Comparison of ENCODE assay signal across 25 cellular contexts in the genomic region with DNA sequence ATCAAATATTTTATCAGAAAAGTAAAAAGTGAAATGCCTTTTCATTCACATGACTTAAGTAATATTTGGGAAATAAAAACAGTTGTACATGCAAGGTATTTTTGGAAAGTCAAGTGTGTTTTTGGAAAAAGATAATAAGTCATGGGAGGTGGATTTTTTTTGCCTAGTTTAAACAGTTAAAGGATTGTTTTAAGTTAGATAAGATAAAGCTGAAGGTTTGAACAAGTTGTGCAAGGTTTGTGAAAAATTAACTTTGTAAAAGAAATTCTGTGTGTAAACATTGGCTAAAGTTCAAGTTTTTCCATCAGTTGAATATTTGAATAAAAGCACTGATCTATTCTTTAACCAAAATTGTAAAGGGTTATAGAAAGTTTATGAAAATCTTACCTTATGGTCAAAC.
"Had no signal": no experiment of that assay in that cellular context is flagged by ENCODE, and none has a peak within 500 bp of the region (broad histone marks: within the 10 kb centered on the region; RNA-seq: fewer than 3 reads in every experiment).

No MANE protein-coding gene starts in this region.

- H3K27ac ChIP-seq: hepatocyte, lower lobe of right lung, pancreas, prostate gland, sigmoid colon, spleen, suprapubic skin, thoracic aorta, tibial artery, upper lobe of right lung had no signal

- ATAC-seq: left ventricle myocardium superior; lower lobe of right lung; naive thymus-derived CD8-positive, alpha-beta T cell; pancreas; right cardiac atrium; stimulated activated effector memory CD8-positive, alpha-beta T cell treated with anti-CD3 and anti-CD28 coated beads, Interleukin-12 subunit alpha, Interleukin-12 subunit beta, amount 100 ng/mL, for 72 hours; upper lobe of right lung had no signal

- H3K9me3 ChIP-seq: lower lobe of right lung, pancreas, prostate gland, thoracic aorta, tibial artery had no signal

- H3K36me3 ChIP-seq: lower lobe of right lung, pancreas, prostate gland, sigmoid colon, spleen, suprapubic skin, thoracic aorta, tibial artery, upper lobe of right lung had no signal

- DNase-seq: islet precursor cell; left ventricle myocardium superior; lower lobe of right lung; mammary epithelial cell; mesenchymal stem cell; naive thymus-derived CD8-positive, alpha-beta T cell; nucleus accumbens; pancreas; posterior cingulate gyrus; retina; right cardiac atrium; sigmoid colon; small intestine; spleen; stimulated activated CD4-positive, alpha-beta T cell treated with anti-CD3 and anti-CD28 coated beads, Interleukin-4, amount 100 ng/mL, for 24 hours; stimulated activated naive CD4-positive, alpha-beta T cell; tibial artery; trophoblast cell; upper lobe of right lung had no signal

- H3K27me3 ChIP-seq: hepatocyte, pancreas, sigmoid colon, spleen, suprapubic skin, tibial artery, upper lobe of right lung had no signal

- H3K4me3 ChIP-seq: hepatocyte, lower lobe of right lung, pancreas, prostate gland, sigmoid colon, spleen, suprapubic skin, thoracic aorta, tibial artery, upper lobe of right lung had no signal

- H3K4me1 ChIP-seq: lower lobe of right lung, pancreas, prostate gland, sigmoid colon, spleen, suprapubic skin, tibial artery, upper lobe of right lung had no signal

- FAIRE-seq: small intestine, urothelium cell line had no signal
